In the genomic region with DNA sequence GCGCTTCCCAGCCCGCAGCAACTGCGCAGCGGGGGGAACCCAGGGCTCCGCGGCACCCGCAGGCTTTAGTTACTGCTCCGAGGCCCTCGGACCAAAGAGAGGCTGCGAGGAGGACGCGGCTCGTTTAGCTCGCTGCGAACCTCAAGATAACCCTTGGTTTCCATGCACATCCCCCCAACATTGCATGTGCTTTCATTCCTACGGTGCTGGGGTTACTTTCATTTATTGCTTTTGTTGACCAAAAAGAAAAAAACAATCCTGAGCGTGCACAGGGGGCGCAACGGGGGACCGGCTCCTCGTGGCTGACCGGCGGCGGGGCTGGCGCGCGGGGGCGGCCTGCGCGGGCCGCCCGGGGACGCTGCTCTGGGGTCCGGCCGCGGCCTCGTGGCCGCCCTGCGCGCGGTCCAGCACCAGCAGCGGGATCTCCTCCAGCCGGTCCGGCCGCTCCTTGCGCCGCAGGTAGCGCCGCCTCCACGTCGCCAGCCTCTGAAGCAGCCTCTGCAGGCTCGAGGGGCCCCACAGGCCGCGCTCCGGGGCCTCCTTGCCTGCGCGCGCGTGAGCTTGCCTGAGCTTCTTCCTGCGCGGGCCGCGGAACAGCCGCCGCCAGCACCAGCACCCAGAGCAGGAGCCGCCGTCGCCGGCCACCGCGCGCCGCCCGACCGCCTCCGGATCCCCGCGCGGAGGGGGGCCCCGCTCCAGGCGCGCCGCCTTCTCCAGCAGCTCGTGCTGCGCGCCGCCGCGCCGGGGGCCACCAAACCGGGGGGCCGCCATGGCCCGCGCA, we compare ENCODE assay signal across 9 cellular contexts.
DNase-seq lines count a peak whose midpoint lies in the region; TF ChIP-seq lines count a peak whose summit lies in the region.
"Had no signal": no experiment of that assay in that cellular context is flagged by ENCODE, and none has a peak within 500 bp of the region (broad histone marks: within the 10 kb centered on the region; RNA-seq: fewer than 3 reads in every experiment).

No MANE protein-coding gene starts in this region.

- H3K36me3 ChIP-seq in muscle layer of duodenum (ENCODE audit: control insufficient read depth in 1 of 2, insufficient read depth in 2 of 2, low read length in 2 of 2) (no peaks in the 10 kb centered on the region), tibial nerve (no peaks in the 10 kb centered on the region)

- H3K4me1 ChIP-seq in muscle layer of duodenum (ENCODE audit: control insufficient read depth in 1 of 2, insufficient read depth in 2 of 2, low read length in 2 of 2) (peaks cover 0 to 5% of the 10 kb centered on the region in 2 donors), tibial nerve (peaks cover 0 to 8% (median 2%) of the 10 kb centered on the region in 4 donors)

- H3K4me3 ChIP-seq in muscle layer of duodenum (ENCODE audit: low read depth in 1 of 2, low read length in 2 of 2) (peak overlapping the region; percentile 67 to 70), tibial nerve (peak overlapping the region; percentile 36 to 73 (median 52))
- H3K4me3 ChIP-seq: SK-N-MC had no signal

- TF ChIP-seq EP300 in Ishikawa (IDR thresholded peaks at IDR 0.05; ENCODE audit: borderline replicate concordance), result no peak
- TF ChIP-seq EP300 in tibial nerve (IDR thresholded peaks at IDR 0.05), result no peak

- peaks cover 0 to 4% of the 10 kb centered on the region in 2 donors for H3K9me3 ChIP-seq in muscle layer of duodenum (ENCODE audit: control insufficient read depth in 1 of 2, low read length in 2 of 2)
- H3K9me3 ChIP-seq in tibial nerve, result peaks cover 0 to 7% (median 0%) of the 10 kb centered on the region in 4 donors

- TF ChIP-seq CTCF in tibial nerve (IDR thresholded peaks at IDR 0.05), result peak in 1 of 5 experiments; percentile 11

- 0 to 1% methylated on average over 66 to 70 of the region's 94 CpGs for WGBS in tibial nerve, 2 donors

- no peak for TF ChIP-seq POLR2A in tibial nerve (IDR thresholded peaks at IDR 0.05)

- H3K27ac ChIP-seq in muscle layer of duodenum (ENCODE audit: low read length), result no peak overlapping the region
- peak overlapping the region in 1 of 4 donors; percentile 54 for H3K27ac ChIP-seq in tibial nerve
- H3K27ac ChIP-seq: SK-N-MC had no signal

- no peaks in the 10 kb centered on the region for H3K27me3 ChIP-seq in muscle layer of duodenum (ENCODE audit: low read depth, low read length)
- H3K27me3 ChIP-seq in tibial nerve, result no peaks in the 10 kb centered on the region

- no peak for TF ChIP-seq RAD21 in Ishikawa (IDR thresholded peaks at IDR 0.05; ENCODE audit: low read depth)

- DNase-seq in Daoy (ENCODE audit: low read depth) (peak; percentile 53), fibroblast of peridontal ligament (ENCODE audit: extremely low read depth) (peak; percentile 61), tibial nerve (ENCODE audit: low spot score in 2 of 2) (no peak), NOMO-1 treated with DMSO at 0.1 percent for 48 hours (lab: John Stamatoyannopoulos, UW; ENCODE audit: unreplicated experiment) (no peak), NCI-H82 (lab: John Stamatoyannopoulos, UW) (no peak)
- DNase-seq in activated CD8-positive, alpha-beta memory T cell treated with anti-CD3 and anti-CD28 coated beads, Interleukin-2, amount 50 U/mL, for 4 hours, result peak; percentile 26

TF ChIP-seq in Ishikawa, 13 proteins besides CTCF, POLR2A, EP300 and RAD21:
- TF ChIP-seq NFIC (IDR thresholded peaks at IDR 0.05), result no peak
- TF ChIP-seq, protein P1, sequence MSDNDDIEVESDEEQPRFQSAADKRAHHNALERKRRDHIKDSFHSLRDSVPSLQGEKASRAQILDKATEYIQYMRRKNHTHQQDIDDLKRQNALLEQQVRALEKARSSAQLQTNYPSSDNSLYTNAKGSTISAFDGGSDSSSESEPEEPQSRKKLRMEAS (IDR thresholded peaks at IDR 0.05), result peak; percentile 82; the same call in 1 of the 2 replicates

Comparison
In these comparisons a context has a peak if more than half of its experiments do, and no peak if none do; other contexts are left out.
1. DNase-seq: peak in Daoy (single experiment), activated CD8-positive, alpha-beta memory T cell treated with anti-CD3 and anti-CD28 coated beads, Interleukin-2, amount 50 U/mL, for 4 hours (single experiment) and fibroblast of peridontal ligament (single experiment); none in tibial nerve (0 of 2), NOMO-1 treated with DMSO at 0.1 percent for 48 hours (single experiment) and NCI-H82 (single experiment).